8 cellular contexts compared by ENCODE assay signal in the genomic region with DNA sequence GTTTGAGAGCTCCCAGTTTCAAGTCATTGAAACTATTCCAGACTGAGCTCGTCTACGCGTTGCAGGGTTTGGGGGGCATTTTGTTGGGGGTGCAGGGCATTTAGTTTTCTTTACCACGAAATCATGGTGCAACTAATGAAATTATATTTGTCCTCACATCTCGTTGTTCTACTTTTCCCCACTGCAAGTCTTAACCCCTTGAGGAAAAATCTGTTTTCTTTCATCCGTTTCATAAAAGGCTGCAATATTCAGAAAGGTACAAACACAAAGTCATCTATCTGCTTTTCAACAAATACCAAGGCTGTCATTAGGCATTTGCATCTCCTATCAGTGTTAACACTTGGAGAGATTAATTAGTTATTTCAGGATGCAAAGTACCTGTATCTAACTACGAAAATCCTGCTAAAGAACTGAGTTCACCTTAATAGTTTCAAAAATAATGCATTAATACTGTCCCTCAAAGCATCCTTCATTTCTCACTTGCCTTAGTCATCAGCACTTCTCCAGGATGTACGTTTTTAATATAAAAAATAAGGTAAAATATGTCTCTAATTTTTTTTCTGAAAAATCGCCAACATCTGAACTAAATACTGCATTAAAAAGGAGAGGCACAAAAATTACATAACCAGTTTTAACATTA. TPM values are rescaled to one million over a fixed set of nuclear protein-coding genes. Genes with fewer than 3 reads are reported as not detected.
A peak's percentile ranks its signal among the peaks of the same experiment; 100 is the strongest.
DNase-seq lines count a peak whose midpoint lies in the region; ATAC-seq and TF ChIP-seq lines count a peak whose summit lies in the region.

No MANE protein-coding gene starts in this region.

- no peaks in the 10 kb centered on the region for H3K9me3 ChIP-seq in SJCRH30 (replicated peaks)
- H3K9me3 ChIP-seq in fibroblast of lung (ENCODE audit: control insufficient read depth, insufficient read depth, low read depth, low read length) = no peaks in the 10 kb centered on the region

- no peaks in the 10 kb centered on the region for H4K20me1 ChIP-seq in fibroblast of lung (ENCODE audit: control insufficient read depth, extremely low read depth, insufficient read depth, low read length)

- peaks cover 61% of the 10 kb centered on the region for H3K79me2 ChIP-seq in fibroblast of lung (ENCODE audit: control insufficient read depth, insufficient read depth, low read length)

- peak overlapping the region; percentile 88 for H3K9ac ChIP-seq in fibroblast of lung (ENCODE audit: insufficient read depth, low read length)

- peak overlapping the region; percentile 98; the same call in 1 of the 2 replicates for H3K27ac ChIP-seq in SJCRH30
- H3K27ac ChIP-seq in fibroblast of lung (ENCODE audit: insufficient read depth, low read length) = peak overlapping the region; percentile 95

- H3K4me1 ChIP-seq in SJCRH30 (peaks cover 4% of the 10 kb centered on the region), fibroblast of lung (ENCODE audit: control insufficient read depth, extremely low read depth, insufficient read depth, low read length) (peaks cover 4% of the 10 kb centered on the region)

- H3K27me3 ChIP-seq in SJCRH30 (no peaks in the 10 kb centered on the region), fibroblast of lung (ENCODE audit: control insufficient read depth, insufficient read depth, low read length) (no peaks in the 10 kb centered on the region)

- DNase-seq in SJCRH30 (no peak), fibroblast of lung (ENCODE audit: low read depth in 2 of 2) (no peak), retinal pigment epithelial cell (ENCODE audit: low read depth) (no peak), germinal center (ENCODE audit: low spot score) (no peak)

- peak; percentile 70 for TF ChIP-seq POLR2A in GM15510 (IDR thresholded peaks at IDR 0.05; ENCODE audit: borderline replicate concordance, extremely low read depth, insufficient read length)

- no peak for ATAC-seq in HG03571 (IDR thresholded peaks at IDR 0.05; ENCODE audit: unreplicated experiment)
- no peak for ATAC-seq in GM19351 (IDR thresholded peaks at IDR 0.05; ENCODE audit: unreplicated experiment)
- ATAC-seq in GM18502 (IDR thresholded peaks at IDR 0.05; ENCODE audit: poor library complexity, unreplicated experiment) = no peak

- TF ChIP-seq CTCF in fibroblast of lung (conservative IDR thresholded peaks at IDR 0.05 in 1 of 2, IDR thresholded peaks at IDR 0.05 in 1 of 2; ENCODE audit: low read depth in 1 of 2, low read length in 2 of 2) = no peak
- TF ChIP-seq CTCF in retinal pigment epithelial cell (conservative IDR thresholded peaks at IDR 0.05; ENCODE audit: low read depth, low read length) = no peak

- peak overlapping the region; percentile 18 for H3K4me2 ChIP-seq in fibroblast of lung (ENCODE audit: extremely low read depth, insufficient read depth, low read length)

- H3K36me3 ChIP-seq in SJCRH30 (peaks cover 21% of the 10 kb centered on the region), fibroblast of lung (ENCODE audit: control insufficient read depth, insufficient read depth, low read length) (peaks cover 3% of the 10 kb centered on the region)

- H2AFZ ChIP-seq in fibroblast of lung (ENCODE audit: low read length) = no peak overlapping the region

- H3K4me3 ChIP-seq in SJCRH30 (peak overlapping the region; percentile 81), fibroblast of lung (replicated peaks in 1 of 4; ENCODE audit: control extremely low read depth in 1 of 4, insufficient read depth in 1 of 4, low read depth in 3 of 4, low read length in 4 of 4) (peak overlapping the region; percentile 73 to 100 (median 96)), retinal pigment epithelial cell (ENCODE audit: low read length) (peak overlapping the region; percentile 74)

RNA-seq across cellular contexts. Expression of a gene that starts 1.9 kb away (rescaled TPM):
- total RNA-seq in SJCRH30 (2014; rRNA removed; shearing (Covaris generic)) = 27.6 and 33.4 TPM in 2 replicates
- 87.1 and 105 TPM in 2 replicates for total RNA-seq in fibroblast of lung
- polyA plus RNA-seq in fibroblast of lung = 32.6 and 33.6 TPM in 2 replicates
- polyA plus RNA-seq in fibroblast of lung (2012) = 22.1 and 22.6 TPM in 2 replicates
- polyA minus RNA-seq in fibroblast of lung (ENCODE audit: low replicate concordance) = 15.7 and 17.6 TPM in 2 replicates
